2 cellular contexts compared by ENCODE assay signal in the genomic region with DNA sequence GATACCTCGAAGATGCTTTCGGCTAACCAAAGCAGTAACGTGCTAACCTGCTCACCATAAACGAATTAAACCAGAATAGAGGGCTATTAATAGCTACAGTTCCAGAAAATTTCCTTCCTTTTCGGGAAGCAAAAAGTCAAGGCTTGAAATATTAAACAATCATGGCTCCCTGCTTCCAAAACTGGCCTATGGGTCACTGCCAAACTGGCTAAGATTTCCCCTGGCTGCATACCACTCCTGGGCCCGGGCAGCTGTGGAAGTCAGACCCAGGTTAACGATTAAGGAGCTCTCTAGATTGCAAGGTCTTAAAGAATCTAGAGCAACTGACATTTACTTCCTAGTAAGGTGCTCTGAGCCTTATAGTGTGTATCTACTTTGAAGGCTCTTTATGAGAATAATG.
TF ChIP-seq lines count a peak whose summit lies in the region.

No MANE protein-coding gene starts in this region.

TF ChIP-seq in liver, 16 proteins besides CTCF, POLR2A, EP300 and RAD21:
- TF ChIP-seq, protein P1, sequence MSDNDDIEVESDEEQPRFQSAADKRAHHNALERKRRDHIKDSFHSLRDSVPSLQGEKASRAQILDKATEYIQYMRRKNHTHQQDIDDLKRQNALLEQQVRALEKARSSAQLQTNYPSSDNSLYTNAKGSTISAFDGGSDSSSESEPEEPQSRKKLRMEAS (IDR thresholded peaks at IDR 0.05) = no peak
- TF ChIP-seq, protein P2, sequence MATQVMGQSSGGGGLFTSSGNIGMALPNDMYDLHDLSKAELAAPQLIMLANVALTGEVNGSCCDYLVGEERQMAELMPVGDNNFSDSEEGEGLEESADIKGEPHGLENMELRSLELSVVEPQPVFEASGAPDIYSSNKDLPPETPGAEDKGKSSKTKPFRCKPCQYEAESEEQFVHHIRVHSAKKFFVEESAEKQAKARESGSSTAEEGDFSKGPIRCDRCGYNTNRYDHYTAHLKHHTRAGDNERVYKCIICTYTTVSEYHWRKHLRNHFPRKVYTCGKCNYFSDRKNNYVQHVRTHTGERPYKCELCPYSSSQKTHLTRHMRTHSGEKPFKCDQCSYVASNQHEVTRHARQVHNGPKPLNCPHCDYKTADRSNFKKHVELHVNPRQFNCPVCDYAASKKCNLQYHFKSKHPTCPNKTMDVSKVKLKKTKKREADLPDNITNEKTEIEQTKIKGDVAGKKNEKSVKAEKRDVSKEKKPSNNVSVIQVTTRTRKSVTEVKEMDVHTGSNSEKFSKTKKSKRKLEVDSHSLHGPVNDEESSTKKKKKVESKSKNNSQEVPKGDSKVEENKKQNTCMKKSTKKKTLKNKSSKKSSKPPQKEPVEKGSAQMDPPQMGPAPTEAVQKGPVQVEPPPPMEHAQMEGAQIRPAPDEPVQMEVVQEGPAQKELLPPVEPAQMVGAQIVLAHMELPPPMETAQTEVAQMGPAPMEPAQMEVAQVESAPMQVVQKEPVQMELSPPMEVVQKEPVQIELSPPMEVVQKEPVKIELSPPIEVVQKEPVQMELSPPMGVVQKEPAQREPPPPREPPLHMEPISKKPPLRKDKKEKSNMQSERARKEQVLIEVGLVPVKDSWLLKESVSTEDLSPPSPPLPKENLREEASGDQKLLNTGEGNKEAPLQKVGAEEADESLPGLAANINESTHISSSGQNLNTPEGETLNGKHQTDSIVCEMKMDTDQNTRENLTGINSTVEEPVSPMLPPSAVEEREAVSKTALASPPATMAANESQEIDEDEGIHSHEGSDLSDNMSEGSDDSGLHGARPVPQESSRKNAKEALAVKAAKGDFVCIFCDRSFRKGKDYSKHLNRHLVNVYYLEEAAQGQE (IDR thresholded peaks at IDR 0.05) = no peak
- TF ChIP-seq RXRA (IDR thresholded peaks at IDR 0.05) (no peak), EGR1 (IDR thresholded peaks at IDR 0.05; ENCODE audit: low read depth in 2 of 2) (no peak), YY1 (IDR thresholded peaks at IDR 0.05) (no peak), FOXA1 (IDR thresholded peaks at IDR 0.05) (no peak), NR2F2 (IDR thresholded peaks at IDR 0.05) (no peak), FOXA2 (IDR thresholded peaks at IDR 0.05) (no peak)
- TF ChIP-seq, protein P3, sequence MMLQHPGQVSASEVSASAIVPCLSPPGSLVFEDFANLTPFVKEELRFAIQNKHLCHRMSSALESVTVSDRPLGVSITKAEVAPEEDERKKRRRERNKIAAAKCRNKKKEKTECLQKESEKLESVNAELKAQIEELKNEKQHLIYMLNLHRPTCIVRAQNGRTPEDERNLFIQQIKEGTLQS (IDR thresholded peaks at IDR 0.05) = no peak
TF ChIP-seq in liver: peak in this region for 0.

TF ChIP-seq in HepG2, 621 proteins besides CTCF, POLR2A, EP300 and RAD21 (continued from another document):
- TF ChIP-seq, protein P4, sequence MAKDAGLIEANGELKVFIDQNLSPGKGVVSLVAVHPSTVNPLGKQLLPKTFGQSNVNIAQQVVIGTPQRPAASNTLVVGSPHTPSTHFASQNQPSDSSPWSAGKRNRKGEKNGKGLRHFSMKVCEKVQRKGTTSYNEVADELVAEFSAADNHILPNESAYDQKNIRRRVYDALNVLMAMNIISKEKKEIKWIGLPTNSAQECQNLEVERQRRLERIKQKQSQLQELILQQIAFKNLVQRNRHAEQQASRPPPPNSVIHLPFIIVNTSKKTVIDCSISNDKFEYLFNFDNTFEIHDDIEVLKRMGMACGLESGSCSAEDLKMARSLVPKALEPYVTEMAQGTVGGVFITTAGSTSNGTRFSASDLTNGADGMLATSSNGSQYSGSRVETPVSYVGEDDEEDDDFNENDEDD (CRISPR knock-in tag; IDR thresholded peaks at IDR 0.05; ENCODE audit: borderline replicate concordance) = no peak
- TF ChIP-seq BHLHE40 (IDR thresholded peaks at IDR 0.05; ENCODE audit: low read length) (no peak), RAD51 (IDR thresholded peaks at IDR 0.05; ENCODE audit: borderline replicate concordance) (no peak), TRIM24 (CRISPR knock-in tag; IDR thresholded peaks at IDR 0.05) (no peak), MAFG (CRISPR knock-in tag; IDR thresholded peaks at IDR 0.05) (no peak), JUNB (CRISPR knock-in tag; IDR thresholded peaks at IDR 0.05; ENCODE audit: borderline replicate concordance) (no peak), PCBP2 (optimal IDR thresholded peaks at IDR 0.05; ENCODE audit: low read depth, low read length, poor library complexity, severe bottlenecking) (no peak), HOXD1 (CRISPR knock-in tag; IDR thresholded peaks at IDR 0.05) (no peak), RFX5 (IDR thresholded peaks at IDR 0.05; ENCODE audit: low read depth, low read length) (no peak), FOXA3 (CRISPR knock-in tag; IDR thresholded peaks at IDR 0.05) (no peak), ZMYM3 (CRISPR knock-in tag; IDR thresholded peaks at IDR 0.05) (no peak)
- TF ChIP-seq, protein P5, sequence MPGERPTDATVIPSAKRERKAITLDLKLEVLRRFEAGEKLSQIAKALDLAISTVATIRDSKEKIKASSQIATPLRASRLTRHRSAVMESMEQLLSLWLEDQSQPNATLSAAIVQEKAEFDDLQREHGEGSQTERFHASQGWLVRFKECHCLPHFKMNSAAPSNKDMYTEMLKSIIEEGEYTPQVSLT (CRISPR knock-in tag; IDR thresholded peaks at IDR 0.05; ENCODE audit: borderline replicate concordance, low read depth) = no peak
- TF ChIP-seq, protein P6, sequence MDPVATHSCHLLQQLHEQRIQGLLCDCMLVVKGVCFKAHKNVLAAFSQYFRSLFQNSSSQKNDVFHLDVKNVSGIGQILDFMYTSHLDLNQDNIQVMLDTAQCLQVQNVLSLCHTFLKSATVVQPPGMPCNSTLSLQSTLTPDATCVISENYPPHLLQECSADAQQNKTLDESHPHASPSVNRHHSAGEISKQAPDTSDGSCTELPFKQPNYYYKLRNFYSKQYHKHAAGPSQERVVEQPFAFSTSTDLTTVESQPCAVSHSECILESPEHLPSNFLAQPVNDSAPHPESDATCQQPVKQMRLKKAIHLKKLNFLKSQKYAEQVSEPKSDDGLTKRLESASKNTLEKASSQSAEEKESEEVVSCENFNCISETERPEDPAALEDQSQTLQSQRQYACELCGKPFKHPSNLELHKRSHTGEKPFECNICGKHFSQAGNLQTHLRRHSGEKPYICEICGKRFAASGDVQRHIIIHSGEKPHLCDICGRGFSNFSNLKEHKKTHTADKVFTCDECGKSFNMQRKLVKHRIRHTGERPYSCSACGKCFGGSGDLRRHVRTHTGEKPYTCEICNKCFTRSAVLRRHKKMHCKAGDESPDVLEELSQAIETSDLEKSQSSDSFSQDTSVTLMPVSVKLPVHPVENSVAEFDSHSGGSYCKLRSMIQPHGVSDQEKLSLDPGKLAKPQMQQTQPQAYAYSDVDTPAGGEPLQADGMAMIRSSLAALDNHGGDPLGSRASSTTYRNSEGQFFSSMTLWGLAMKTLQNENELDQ (CRISPR knock-in tag; IDR thresholded peaks at IDR 0.05; ENCODE audit: borderline replicate concordance) = no peak
TF ChIP-seq in HepG2: peak in this region for 0.
